6 cellular contexts compared by ENCODE assay signal in genomic region chr19:48403606-48404005, GRCh38. TPM values are rescaled to one million over a fixed set of nuclear protein-coding genes. Genes with fewer than 3 reads are reported as not detected.
A peak's percentile ranks its signal among the peaks of the same experiment; 100 is the strongest.
DNase-seq lines count a peak whose midpoint lies in the region; ATAC-seq and TF ChIP-seq lines count a peak whose summit lies in the region.

No MANE protein-coding gene starts in this region.

- in situ Hi-C loops in Panc1 (cut with HindIII; ENCODE audit: low pct_unique_long_range_greater_than_20kb, low sequenced_read_pairs), result no loop called here

- DNase-seq in Panc1 (ENCODE audit: low read depth, low spot score) (no peak), endothelial cell (ENCODE audit: low spot score) (no peak), ovary (no peak)
- DNase-seq in stimulated activated CD8-positive, alpha-beta memory T cell treated with anti-CD3 and anti-CD28 coated beads, Interleukin-4, amount 100 ng/mL, for 48 hours, result peak; percentile 62

- intact Hi-C loops in Panc1 (cut with micrococcal nuclease; ENCODE audit: unreplicated experiment) (no loop called here), ovary (cut with DNase I) (no loop called here)

- POLR2A ChIA-PET in Panc1 (lab: Charles Lee), result no interaction called here

- H3K27me3 ChIP-seq in BLaER1 (peaks cover 19% of the 10 kb centered on the region), Panc1 (ENCODE audit: control insufficient read depth, insufficient read depth, low read length) (no peaks in the 10 kb centered on the region), ovary (no peaks in the 10 kb centered on the region)

- TF ChIP-seq POLR2A in ovary (IDR thresholded peaks at IDR 0.05), result no peak

- peak overlapping the region; percentile 68 for H3K27ac Mint-ChIP-seq in endothelial cell (ENCODE audit: unreplicated experiment)

- peak overlapping the region; percentile 47 for H3K4me3 Mint-ChIP-seq in endothelial cell (ENCODE audit: unreplicated experiment)

- no peaks in the 10 kb centered on the region for H4K20me1 ChIP-seq in BLaER1

- peaks cover 21% of the 10 kb centered on the region for H3K27me3 Mint-ChIP-seq in endothelial cell (ENCODE audit: unreplicated experiment)

- H3K4me3 ChIP-seq in BLaER1 (no peak overlapping the region), Panc1 (ENCODE audit: low read depth in 2 of 2, low read length in 2 of 2) (no peak overlapping the region), ovary (no peak overlapping the region)

- TF ChIP-seq CTCF in Panc1 (IDR thresholded peaks at IDR 0.05), result no peak
- TF ChIP-seq CTCF in endothelial cell (IDR thresholded peaks at IDR 0.05; ENCODE audit: unreplicated experiment), result no peak
- no peak for TF ChIP-seq CTCF in ovary (IDR thresholded peaks at IDR 0.05)

- H3K4me2 ChIP-seq in BLaER1, result peak overlapping the region; percentile 1

- peaks cover 16% of the 10 kb centered on the region for H3K4me1 ChIP-seq in BLaER1
- no peaks in the 10 kb centered on the region for H3K4me1 ChIP-seq in Panc1 (ENCODE audit: control insufficient read depth, insufficient read depth, low read length)
- peaks cover under 1% of the 10 kb centered on the region for H3K4me1 ChIP-seq in ovary (ENCODE audit: insufficient read depth)

- peaks cover 9% of the 10 kb centered on the region for H3K36me3 Mint-ChIP-seq in endothelial cell (ENCODE audit: low read depth, unreplicated experiment)

- 43 to 52% (median 50%) methylated on average over 3 of the region's 3 CpGs for WGBS in ovary, 3 donors

- ATAC-seq in GM21423 (IDR thresholded peaks at IDR 0.05; ENCODE audit: unreplicated experiment), result peak; percentile 70
- peak; percentile 73 for ATAC-seq in Panc1

- TF ChIP-seq EP300 in ovary (IDR thresholded peaks at IDR 0.05), result no peak

- H3K9me3 Mint-ChIP-seq in endothelial cell (ENCODE audit: unreplicated experiment), result no peaks in the 10 kb centered on the region

- no peak overlapping the region for H3K9ac ChIP-seq in BLaER1

- BruUV-seq in Panc1 (replicated peaks; lab: Mats Ljungman, UMichigan), result no TSS peak

- no peak overlapping the region for H3K27ac ChIP-seq in BLaER1
- H3K27ac ChIP-seq in Panc1 (ENCODE audit: low read length), result no peak overlapping the region
- no peak overlapping the region for H3K27ac ChIP-seq in ovary

- peaks cover 38% of the 10 kb centered on the region for H3K4me1 Mint-ChIP-seq in endothelial cell (ENCODE audit: unreplicated experiment)

- H3K36me3 ChIP-seq in BLaER1, result no peaks in the 10 kb centered on the region
- no peaks in the 10 kb centered on the region; the same call in 1 of the 2 replicates for H3K36me3 ChIP-seq in Panc1 (ENCODE audit: control insufficient read depth, insufficient read depth, low read length)
- H3K36me3 ChIP-seq in ovary, result no peaks in the 10 kb centered on the region

- CTCF ChIA-PET in Panc1 (lab: Charles Lee), result interaction anchor here (0.6 kb wide), 1 partner anchor 8 kb away, joined by 3 read pairs; no protein-coding TSS in a partner anchor

- H3K9me3 ChIP-seq in BLaER1, result peaks cover 8% of the 10 kb centered on the region; the same call in 1 of the 2 replicates
- no peaks in the 10 kb centered on the region for H3K9me3 ChIP-seq in Panc1 (ENCODE audit: control insufficient read depth, insufficient read depth, low read depth, low read length)
- peaks cover 0 to 4% of the 10 kb centered on the region in 2 donors for H3K9me3 ChIP-seq in ovary

RNA-seq across cellular contexts. Expression of gene GRIN2D, which starts 10.1 kb away (rescaled TPM):
- 6.2 TPM for total RNA-seq in Panc1 (2021; ENCODE audit: unreplicated experiment)
- polyA plus RNA-seq in Panc1 (2012; ENCODE audit: insufficient read length), result 8.3 TPM
- 25.2 TPM for total RNA-seq in endothelial cell (ENCODE audit: unreplicated experiment)
- total RNA-seq in ovary, result under 1 TPM in 6 of 7 donors, not detected in 1; 0.10 to 0.32 (median 0.18) TPM
- under 1 TPM; 0.12 TPM for polyA plus RNA-seq in ovary

RNA-seq across cellular contexts. Expression of gene KDELR1, which starts 12.3 kb away (rescaled TPM):
- total RNA-seq in Panc1 (2021; ENCODE audit: unreplicated experiment), result 111 TPM
- 113 TPM for polyA plus RNA-seq in Panc1 (2012; ENCODE audit: insufficient read length)
- 325 TPM for total RNA-seq in endothelial cell (ENCODE audit: unreplicated experiment)
- total RNA-seq in ovary, result 100 to 1,000 TPM in 6 of 7 donors, 10 to 100 TPM in 1; 94.0 to 202 (median 170) TPM
- polyA plus RNA-seq in ovary, result 100 to 1,000 TPM; 180 to 333 TPM

RNA-seq across cellular contexts. Expression of gene SYNGR4, which starts 39.4 kb away (rescaled TPM):
- total RNA-seq in Panc1 (2021; ENCODE audit: unreplicated experiment), result 0.39 TPM
- polyA plus RNA-seq in Panc1 (2012; ENCODE audit: insufficient read length), result 1.0 TPM
- total RNA-seq in endothelial cell (ENCODE audit: unreplicated experiment), result not detected
- total RNA-seq in ovary, result not detected
- not detected for polyA plus RNA-seq in ovary

RNA-seq across cellular contexts. Expression of gene TMEM143, which starts 39.9 kb away (rescaled TPM):
- 6.6 TPM for total RNA-seq in Panc1 (2021; ENCODE audit: unreplicated experiment)
- polyA plus RNA-seq in Panc1 (2012; ENCODE audit: insufficient read length), result 6.2 TPM
- 8.5 TPM for total RNA-seq in endothelial cell (ENCODE audit: unreplicated experiment)
- 1 to 10 TPM; 3.3 to 9.7 (median 7.7) TPM for total RNA-seq in ovary
- 1 to 10 TPM; 4.1 to 6.0 TPM for polyA plus RNA-seq in ovary

RNA-seq across cellular contexts. Expression of gene GRWD1, which starts 42.2 kb away (rescaled TPM):
- total RNA-seq in Panc1 (2021; ENCODE audit: unreplicated experiment), result 56.7 TPM
- polyA plus RNA-seq in Panc1 (2012; ENCODE audit: insufficient read length), result 41.4 TPM
- total RNA-seq in endothelial cell (ENCODE audit: unreplicated experiment), result 38.4 TPM
- 10 to 100 TPM; 16.5 to 41.9 (median 32.5) TPM for total RNA-seq in ovary
- polyA plus RNA-seq in ovary, result 10 to 100 TPM in 1 of 2 donors, 1 to 10 TPM in 1; 9.5 to 14.8 TPM
